8 cellular contexts compared by ENCODE assay signal in genomic region chr1:42956739-42957138, GRCh38. TPM values are rescaled to one million over a fixed set of nuclear protein-coding genes. Genes with fewer than 3 reads are reported as not detected.
A peak's percentile ranks its signal among the peaks of the same experiment; 100 is the strongest.
DNase-seq lines count a peak whose midpoint lies in the region; ATAC-seq and TF ChIP-seq lines count a peak whose summit lies in the region.
"Had no signal": no experiment of that assay in that cellular context is flagged by ENCODE, and none has a peak within 500 bp of the region (broad histone marks: within the 10 kb centered on the region; RNA-seq: fewer than 3 reads in every experiment).

No MANE protein-coding gene starts in this region.

- H3K9me3 ChIP-seq in ovary: no peaks in the 10 kb centered on the region

- intact Hi-C loops in ovary (cut with DNase I): no loop called here

- H3K4me3 Mint-ChIP-seq in stimulated activated memory B cell treated with anti-CD40 and anti-IgM and Interleukin-4, amounts not matched to agents 10 μg/mL and 1 μg/mL and 100 μg/mL, for 72 hours: peak overlapping the region; percentile 96

- no peaks in the 10 kb centered on the region for H3K9me3 Mint-ChIP-seq in stimulated activated memory B cell treated with anti-CD40 and anti-IgM and Interleukin-4, amounts not matched to agents 10 μg/mL and 1 μg/mL and 100 μg/mL, for 72 hours

- no peaks in the 10 kb centered on the region for H3K27me3 Mint-ChIP-seq in stimulated activated memory B cell treated with anti-CD40 and anti-IgM and Interleukin-4, amounts not matched to agents 10 μg/mL and 1 μg/mL and 100 μg/mL, for 72 hours

- H3K36me3 ChIP-seq in ovary: no peaks in the 10 kb centered on the region

- WGBS in ovary, 3 donors: 91 to 94% (median 93%) methylated on average over 3 of the region's 3 CpGs

- peak overlapping the region; percentile 93 for H3K27ac Mint-ChIP-seq in stimulated activated memory B cell treated with anti-CD40 and anti-IgM and Interleukin-4, amounts not matched to agents 10 μg/mL and 1 μg/mL and 100 μg/mL, for 72 hours

- DNase-seq in HT-29 (ENCODE audit: low spot score) (peak; percentile 67), foreskin fibroblast (no peak), ovary (no peak), NK-92 (lab: John Stamatoyannopoulos, UW; ENCODE audit: unreplicated experiment) (no peak), AG08395 (ENCODE audit: low spot score) (no peak)
- DNase-seq: HCEC 1CT had no signal

- H3K27me3 ChIP-seq in ovary: no peaks in the 10 kb centered on the region

- H3K4me3 ChIP-seq in foreskin fibroblast (ENCODE audit: low read depth in 1 of 2, low read length in 2 of 2) (peak overlapping the region; percentile 71 to 76), ovary (no peak overlapping the region)

- H3K27ac ChIP-seq in VCaP: peak overlapping the region; percentile 86
- H3K27ac ChIP-seq in ovary: peak overlapping the region in 1 of 2 donors; percentile 87

- H3K4me1 ChIP-seq in ovary (ENCODE audit: insufficient read depth): peaks cover 4% of the 10 kb centered on the region

- peaks cover 62% of the 10 kb centered on the region for H3K4me1 Mint-ChIP-seq in stimulated activated memory B cell treated with anti-CD40 and anti-IgM and Interleukin-4, amounts not matched to agents 10 μg/mL and 1 μg/mL and 100 μg/mL, for 72 hours

- TF ChIP-seq EP300 in ovary (IDR thresholded peaks at IDR 0.05): no peak

- TF ChIP-seq CTCF in VCaP (conservative IDR thresholded peaks at IDR 0.05): no peak
- TF ChIP-seq CTCF in foreskin fibroblast (IDR thresholded peaks at IDR 0.05; ENCODE audit: low read depth, low read length): no peak
- TF ChIP-seq CTCF in ovary (IDR thresholded peaks at IDR 0.05): no peak

- no peak for TF ChIP-seq POLR2A in ovary (IDR thresholded peaks at IDR 0.05)

- H3K36me3 Mint-ChIP-seq in stimulated activated memory B cell treated with anti-CD40 and anti-IgM and Interleukin-4, amounts not matched to agents 10 μg/mL and 1 μg/mL and 100 μg/mL, for 72 hours: peaks cover 31% of the 10 kb centered on the region

- ATAC-seq in stimulated activated memory B cell treated with anti-CD40 and anti-IgM and Interleukin-4, amounts not matched to agents 10 μg/mL and 1 μg/mL and 100 μg/mL, for 72 hours: no peak

RNA-seq across cellular contexts. Expression of gene SLC2A1, which starts 1.9 kb away (rescaled TPM):
- total RNA-seq in HT-29 (2014; rRNA removed; shearing (Covaris generic)): 916 and 965 TPM in 2 replicates
- total RNA-seq in ovary: 10 to 100 TPM; 10.3 to 65.4 (median 26.0) TPM
- polyA plus RNA-seq in ovary: 10 to 100 TPM; 11.4 to 11.7 TPM

Comparison
In these comparisons a context has a peak if more than half of its experiments do, and no peak if none do; other contexts are left out.
1. RNA of gene SLC2A1, which starts 1.9 kb away (total RNA-seq): 916 to 965 TPM in HT-29; 10.3 to 65.4 TPM in ovary; every median in the first group is over 10 times any median in the second.